In genomic region chr14:92582706-92583452, GRCh38 we compare ENCODE assay signal across 1 cellular context.
A peak's percentile ranks its signal among the peaks of the same experiment; 100 is the strongest.
TF ChIP-seq lines count a peak whose summit lies in the region.

No MANE protein-coding gene starts in this region.

TF ChIP-seq in GM12878, 131 proteins besides CTCF, POLR2A, EP300 and RAD21 (continued from another document and continues in another):
- peak; percentile 36 to 74; a peak in 3 of 4 replicates for TF ChIP-seq BHLHE40 (IDR thresholded peaks at IDR 0.05; ENCODE audit: borderline replicate concordance in 1 of 2, low read depth in 2 of 2, low read length in 1 of 2)
- no peak for TF ChIP-seq NKRF (conservative IDR thresholded peaks at IDR 0.05)
- TF ChIP-seq, protein P1, sequence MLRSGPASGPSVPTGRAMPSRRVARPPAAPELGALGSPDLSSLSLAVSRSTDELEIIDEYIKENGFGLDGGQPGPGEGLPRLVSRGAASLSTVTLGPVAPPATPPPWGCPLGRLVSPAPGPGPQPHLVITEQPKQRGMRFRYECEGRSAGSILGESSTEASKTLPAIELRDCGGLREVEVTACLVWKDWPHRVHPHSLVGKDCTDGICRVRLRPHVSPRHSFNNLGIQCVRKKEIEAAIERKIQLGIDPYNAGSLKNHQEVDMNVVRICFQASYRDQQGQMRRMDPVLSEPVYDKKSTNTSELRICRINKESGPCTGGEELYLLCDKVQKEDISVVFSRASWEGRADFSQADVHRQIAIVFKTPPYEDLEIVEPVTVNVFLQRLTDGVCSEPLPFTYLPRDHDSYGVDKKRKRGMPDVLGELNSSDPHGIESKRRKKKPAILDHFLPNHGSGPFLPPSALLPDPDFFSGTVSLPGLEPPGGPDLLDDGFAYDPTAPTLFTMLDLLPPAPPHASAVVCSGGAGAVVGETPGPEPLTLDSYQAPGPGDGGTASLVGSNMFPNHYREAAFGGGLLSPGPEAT (IDR thresholded peaks at IDR 0.05; ENCODE audit: low read depth): peak; percentile 92
- TF ChIP-seq ZBTB4 (CRISPR knock-in tag; IDR thresholded peaks at IDR 0.05): no peak
- TF ChIP-seq, protein P2, sequence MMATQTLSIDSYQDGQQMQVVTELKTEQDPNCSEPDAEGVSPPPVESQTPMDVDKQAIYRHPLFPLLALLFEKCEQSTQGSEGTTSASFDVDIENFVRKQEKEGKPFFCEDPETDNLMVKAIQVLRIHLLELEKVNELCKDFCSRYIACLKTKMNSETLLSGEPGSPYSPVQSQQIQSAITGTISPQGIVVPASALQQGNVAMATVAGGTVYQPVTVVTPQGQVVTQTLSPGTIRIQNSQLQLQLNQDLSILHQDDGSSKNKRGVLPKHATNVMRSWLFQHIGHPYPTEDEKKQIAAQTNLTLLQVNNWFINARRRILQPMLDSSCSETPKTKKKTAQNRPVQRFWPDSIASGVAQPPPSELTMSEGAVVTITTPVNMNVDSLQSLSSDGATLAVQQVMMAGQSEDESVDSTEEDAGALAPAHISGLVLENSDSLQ (IDR thresholded peaks at IDR 0.05): no peak
- TF ChIP-seq ESRRA (IDR thresholded peaks at IDR 0.05; ENCODE audit: low read length): no peak
- TF ChIP-seq, protein P3, sequence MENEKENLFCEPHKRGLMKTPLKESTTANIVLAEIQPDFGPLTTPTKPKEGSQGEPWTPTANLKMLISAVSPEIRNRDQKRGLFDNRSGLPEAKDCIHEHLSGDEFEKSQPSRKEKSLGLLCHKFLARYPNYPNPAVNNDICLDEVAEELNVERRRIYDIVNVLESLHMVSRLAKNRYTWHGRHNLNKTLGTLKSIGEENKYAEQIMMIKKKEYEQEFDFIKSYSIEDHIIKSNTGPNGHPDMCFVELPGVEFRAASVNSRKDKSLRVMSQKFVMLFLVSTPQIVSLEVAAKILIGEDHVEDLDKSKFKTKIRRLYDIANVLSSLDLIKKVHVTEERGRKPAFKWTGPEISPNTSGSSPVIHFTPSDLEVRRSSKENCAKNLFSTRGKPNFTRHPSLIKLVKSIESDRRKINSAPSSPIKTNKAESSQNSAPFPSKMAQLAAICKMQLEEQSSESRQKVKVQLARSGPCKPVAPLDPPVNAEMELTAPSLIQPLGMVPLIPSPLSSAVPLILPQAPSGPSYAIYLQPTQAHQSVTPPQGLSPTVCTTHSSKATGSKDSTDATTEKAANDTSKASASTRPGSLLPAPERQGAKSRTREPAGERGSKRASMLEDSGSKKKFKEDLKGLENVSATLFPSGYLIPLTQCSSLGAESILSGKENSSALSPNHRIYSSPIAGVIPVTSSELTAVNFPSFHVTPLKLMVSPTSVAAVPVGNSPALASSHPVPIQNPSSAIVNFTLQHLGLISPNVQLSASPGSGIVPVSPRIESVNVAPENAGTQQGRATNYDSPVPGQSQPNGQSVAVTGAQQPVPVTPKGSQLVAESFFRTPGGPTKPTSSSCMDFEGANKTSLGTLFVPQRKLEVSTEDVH (IDR thresholded peaks at IDR 0.05; ENCODE audit: low read depth, partially characterized antibody): no peak
- no peak for TF ChIP-seq E4F1 (IDR thresholded peaks at IDR 0.05; ENCODE audit: borderline replicate concordance, partially characterized antibody)
- no peak for TF ChIP-seq SRF (IDR thresholded peaks at IDR 0.05; ENCODE audit: low read depth in 2 of 2, low read length in 2 of 2)
- TF ChIP-seq TCF3 (IDR thresholded peaks at IDR 0.05; ENCODE audit: borderline replicate concordance, insufficient read depth, low read depth, low read length): no peak
- TF ChIP-seq IKZF1 (conservative IDR thresholded peaks at IDR 0.05): peak; percentile 96
- TF ChIP-seq, protein P4, sequence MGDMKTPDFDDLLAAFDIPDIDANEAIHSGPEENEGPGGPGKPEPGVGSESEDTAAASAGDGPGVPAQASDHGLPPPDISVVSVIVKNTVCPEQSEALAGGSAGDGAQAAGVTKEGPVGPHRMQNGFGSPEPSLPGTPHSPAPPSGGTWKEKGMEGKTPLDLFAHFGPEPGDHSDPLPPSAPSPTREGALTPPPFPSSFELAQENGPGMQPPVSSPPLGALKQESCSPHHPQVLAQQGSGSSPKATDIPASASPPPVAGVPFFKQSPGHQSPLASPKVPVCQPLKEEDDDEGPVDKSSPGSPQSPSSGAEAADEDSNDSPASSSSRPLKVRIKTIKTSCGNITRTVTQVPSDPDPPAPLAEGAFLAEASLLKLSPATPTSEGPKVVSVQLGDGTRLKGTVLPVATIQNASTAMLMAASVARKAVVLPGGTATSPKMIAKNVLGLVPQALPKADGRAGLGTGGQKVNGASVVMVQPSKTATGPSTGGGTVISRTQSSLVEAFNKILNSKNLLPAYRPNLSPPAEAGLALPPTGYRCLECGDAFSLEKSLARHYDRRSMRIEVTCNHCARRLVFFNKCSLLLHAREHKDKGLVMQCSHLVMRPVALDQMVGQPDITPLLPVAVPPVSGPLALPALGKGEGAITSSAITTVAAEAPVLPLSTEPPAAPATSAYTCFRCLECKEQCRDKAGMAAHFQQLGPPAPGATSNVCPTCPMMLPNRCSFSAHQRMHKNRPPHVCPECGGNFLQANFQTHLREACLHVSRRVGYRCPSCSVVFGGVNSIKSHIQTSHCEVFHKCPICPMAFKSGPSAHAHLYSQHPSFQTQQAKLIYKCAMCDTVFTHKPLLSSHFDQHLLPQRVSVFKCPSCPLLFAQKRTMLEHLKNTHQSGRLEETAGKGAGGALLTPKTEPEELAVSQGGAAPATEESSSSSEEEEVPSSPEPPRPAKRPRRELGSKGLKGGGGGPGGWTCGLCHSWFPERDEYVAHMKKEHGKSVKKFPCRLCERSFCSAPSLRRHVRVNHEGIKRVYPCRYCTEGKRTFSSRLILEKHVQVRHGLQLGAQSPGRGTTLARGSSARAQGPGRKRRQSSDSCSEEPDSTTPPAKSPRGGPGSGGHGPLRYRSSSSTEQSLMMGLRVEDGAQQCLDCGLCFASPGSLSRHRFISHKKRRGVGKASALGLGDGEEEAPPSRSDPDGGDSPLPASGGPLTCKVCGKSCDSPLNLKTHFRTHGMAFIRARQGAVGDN (IDR thresholded peaks at IDR 0.05): peak; percentile 31; the same call in 1 of the 2 replicates
- peak; percentile 39 for TF ChIP-seq JUNB (IDR thresholded peaks at IDR 0.05)
- peak; percentile 57; the same call in 1 of the 2 replicates for TF ChIP-seq IRF4 (IDR thresholded peaks at IDR 0.05; ENCODE audit: low read depth, low read length)
- TF ChIP-seq PAX8 (IDR thresholded peaks at IDR 0.05): no peak
- TF ChIP-seq MTA3 (IDR thresholded peaks at IDR 0.05; ENCODE audit: borderline replicate concordance, low read length): no peak
- no peak for TF ChIP-seq E2F4 (IDR thresholded peaks at IDR 0.05; ENCODE audit: low read depth, low read length)
- peak; percentile 38; the same call in 1 of the 2 replicates for TF ChIP-seq BMI1 (IDR thresholded peaks at IDR 0.05; ENCODE audit: borderline replicate concordance)
- TF ChIP-seq ZZZ3 (IDR thresholded peaks at IDR 0.05; ENCODE audit: control insufficient read depth, insufficient read length, low read depth): no peak
- no peak for TF ChIP-seq TARDBP (IDR thresholded peaks at IDR 0.05; ENCODE audit: borderline replicate concordance)
- TF ChIP-seq NRF1 (conservative IDR thresholded peaks at IDR 0.05; ENCODE audit: low read depth, low read length): no peak
- TF ChIP-seq POLR2AphosphoS2 (IDR thresholded peaks at IDR 0.05; ENCODE audit: low read depth, low read length): no peak
- TF ChIP-seq DPF2 (IDR thresholded peaks at IDR 0.05): peak; percentile 85
- TF ChIP-seq NFXL1 (IDR thresholded peaks at IDR 0.05; ENCODE audit: borderline replicate concordance): no peak
- no peak for TF ChIP-seq MXI1 (IDR thresholded peaks at IDR 0.05; ENCODE audit: low read depth, low read length)
- TF ChIP-seq SMARCA5 (IDR thresholded peaks at IDR 0.05): peak; percentile 81; the same call in 1 of the 2 replicates
- TF ChIP-seq, protein P5, sequence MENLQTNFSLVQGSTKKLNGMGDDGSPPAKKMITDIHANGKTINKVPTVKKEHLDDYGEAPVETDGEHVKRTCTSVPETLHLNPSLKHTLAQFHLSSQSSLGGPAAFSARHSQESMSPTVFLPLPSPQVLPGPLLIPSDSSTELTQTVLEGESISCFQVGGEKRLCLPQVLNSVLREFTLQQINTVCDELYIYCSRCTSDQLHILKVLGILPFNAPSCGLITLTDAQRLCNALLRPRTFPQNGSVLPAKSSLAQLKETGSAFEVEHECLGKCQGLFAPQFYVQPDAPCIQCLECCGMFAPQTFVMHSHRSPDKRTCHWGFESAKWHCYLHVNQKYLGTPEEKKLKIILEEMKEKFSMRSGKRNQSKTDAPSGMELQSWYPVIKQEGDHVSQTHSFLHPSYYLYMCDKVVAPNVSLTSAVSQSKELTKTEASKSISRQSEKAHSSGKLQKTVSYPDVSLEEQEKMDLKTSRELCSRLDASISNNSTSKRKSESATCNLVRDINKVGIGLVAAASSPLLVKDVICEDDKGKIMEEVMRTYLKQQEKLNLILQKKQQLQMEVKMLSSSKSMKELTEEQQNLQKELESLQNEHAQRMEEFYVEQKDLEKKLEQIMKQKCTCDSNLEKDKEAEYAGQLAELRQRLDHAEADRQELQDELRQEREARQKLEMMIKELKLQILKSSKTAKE (IDR thresholded peaks at IDR 0.05; ENCODE audit: low read depth, poor library complexity, severe bottlenecking): peak; percentile 83
- TF ChIP-seq IRF5 (IDR thresholded peaks at IDR 0.05; ENCODE audit: borderline replicate concordance): no peak
- TF ChIP-seq SIX5 (IDR thresholded peaks at IDR 0.05; ENCODE audit: low read depth, low read length, severe bottlenecking): no peak
- peak; percentile 95 for TF ChIP-seq RUNX3 (IDR thresholded peaks at IDR 0.05; ENCODE audit: low read length)
- no peak for TF ChIP-seq POLR2AphosphoS5 (IDR thresholded peaks at IDR 0.05; ENCODE audit: low read length)
- peak; percentile 87 for TF ChIP-seq CBFB (IDR thresholded peaks at IDR 0.05; ENCODE audit: low read depth)
- peak; percentile 83 for TF ChIP-seq MTA2 (IDR thresholded peaks at IDR 0.05; ENCODE audit: low read depth)
- no peak; the same call in 2 of the 3 replicates for TF ChIP-seq POU2F2 (IDR thresholded peaks at IDR 0.05; ENCODE audit: borderline replicate concordance, low read depth, low read length)
- TF ChIP-seq SPI1 (IDR thresholded peaks at IDR 0.05; ENCODE audit: borderline replicate concordance, insufficient read depth, low read depth, low read length): peak; percentile 90
